In genomic region chr9:137077758-137078693, GRCh38 we compare ENCODE assay signal across 6 cellular contexts. TPM values are rescaled to one million over a fixed set of nuclear protein-coding genes. Genes with fewer than 3 reads are reported as not detected.
DNase-seq lines count a peak whose midpoint lies in the region; ATAC-seq, FAIRE-seq and TF ChIP-seq lines count a peak whose summit lies in the region.

No MANE protein-coding gene starts in this region.

- peaks cover 24% of the 10 kb centered on the region for H3F3A ChIP-seq in PC-9 (ENCODE audit: insufficient read depth, low read depth)

- H3K9me3 ChIP-seq in PC-9 (ENCODE audit: insufficient read depth, low read depth) (no peaks in the 10 kb centered on the region), endocrine pancreas (ENCODE audit: control insufficient read depth, low read length) (no peaks in the 10 kb centered on the region), skeletal muscle satellite cell (replicated peaks; ENCODE audit: low read length) (no peaks in the 10 kb centered on the region)

- H2AFZ ChIP-seq in PC-9, result peak overlapping the region; percentile 79; the same call in 1 of the 2 replicates

- H3K4me1 ChIP-seq in PC-9 (replicated peaks; ENCODE audit: insufficient read depth), result peaks cover 3% of the 10 kb centered on the region
- no peaks in the 10 kb centered on the region for H3K4me1 ChIP-seq in endocrine pancreas (ENCODE audit: control insufficient read depth, insufficient read depth, low read length)
- peaks cover 20% of the 10 kb centered on the region for H3K4me1 ChIP-seq in skeletal muscle satellite cell (ENCODE audit: control insufficient read depth, insufficient read depth, low read length)

- CTCF ChIA-PET in PC-9 (lab: Charles Lee), result interaction anchor here (0.6 kb wide), 2 partner anchors 10 to 48 kb away, joined by 3 to 7 read pairs; no protein-coding TSS in a partner anchor

- POLR2A ChIA-PET in PC-9 (lab: Charles Lee; ENCODE audit: unreplicated experiment), result no interaction called here

- TF ChIP-seq CTCF in PC-9 (conservative IDR thresholded peaks at IDR 0.05), result no peak

- no peak for DNase-seq in GM19239 (ENCODE audit: insufficient read length, low spot score)
- DNase-seq in PC-9, result peak in 1 of 2 experiments; percentile 29
- no peak for DNase-seq in HPDE6-E6E7 (ENCODE audit: extremely low spot score)

- H3K36me3 ChIP-seq in PC-9 (ENCODE audit: low read depth) (no peaks in the 10 kb centered on the region), endocrine pancreas (ENCODE audit: control insufficient read depth, insufficient read depth, low read length) (no peaks in the 10 kb centered on the region), skeletal muscle satellite cell (ENCODE audit: insufficient read depth, low read length) (peaks cover 37% of the 10 kb centered on the region)

- H3K9me2 ChIP-seq in PC-9 (ENCODE audit: insufficient read depth), result no peaks in the 10 kb centered on the region

- no peaks in the 10 kb centered on the region for H3K79me2 ChIP-seq in PC-9 (ENCODE audit: low read depth)

- intact Hi-C loops in PC-9 (cut with micrococcal nuclease; ENCODE audit: unreplicated experiment), result no loop called here

- no peaks in the 10 kb centered on the region for H4K20me1 ChIP-seq in PC-9 (ENCODE audit: insufficient read depth)

- peak overlapping the region; percentile 86 for H3K4me2 ChIP-seq in PC-9
- H3K4me2 ChIP-seq in skeletal muscle satellite cell (ENCODE audit: low read length), result peak overlapping the region; percentile 91

- H3K27me3 ChIP-seq in PC-9 (ENCODE audit: insufficient read depth, low read depth) (no peaks in the 10 kb centered on the region), endocrine pancreas (ENCODE audit: control insufficient read depth, insufficient read depth, low read length) (no peaks in the 10 kb centered on the region), skeletal muscle satellite cell (ENCODE audit: control insufficient read depth, insufficient read depth, low read length) (no peaks in the 10 kb centered on the region)

- no peak for ATAC-seq in GM21528 (IDR thresholded peaks at IDR 0.05; ENCODE audit: low FRiP score, unreplicated experiment)

- peak; percentile 8 for FAIRE-seq in GM19239 (lab: Jason Lieb, UNC)

- H3K27ac ChIP-seq in PC-9, result no peak overlapping the region

- H3K9ac ChIP-seq in endocrine pancreas (ENCODE audit: control insufficient read depth, insufficient read depth, low read length) (peak overlapping the region; percentile 69), skeletal muscle satellite cell (ENCODE audit: low read depth, low read length) (peak overlapping the region; percentile 84)

- TSS peak; percentile 25 for BruUV-seq in PC-9 (replicated peaks; lab: Mats Ljungman, UMichigan)

- peak overlapping the region; percentile 66 for H3K4me3 ChIP-seq in PC-9
- H3K4me3 ChIP-seq in endocrine pancreas (ENCODE audit: control insufficient read depth, insufficient read depth, low read length), result no peak overlapping the region
- peak overlapping the region; percentile 91 for H3K4me3 ChIP-seq in skeletal muscle satellite cell (ENCODE audit: low read length)

RNA-seq across cellular contexts. Expression of gene UAP1L1, which starts 0.7 kb away (rescaled TPM):
- 9.9 and 14.7 TPM in 2 replicates for total RNA-seq in PC-9 (2021)
- total RNA-seq in skeletal muscle satellite cell (2012; rRNA removed), result 13.2 and 13.5 TPM in 2 replicates

RNA-seq across cellular contexts. Expression of gene SAPCD2, which starts 7.7 kb away (rescaled TPM):
- total RNA-seq in PC-9 (2021), result 46.9 and 50.3 TPM in 2 replicates
- total RNA-seq in skeletal muscle satellite cell (2012; rRNA removed), result 2.8 and 5.5 TPM in 2 replicates

RNA-seq across cellular contexts. Expression of gene MAN1B1, which starts 8.8 kb away (rescaled TPM):
- 79.3 and 107 TPM in 2 replicates for total RNA-seq in PC-9 (2021)
- total RNA-seq in skeletal muscle satellite cell (2012; rRNA removed), result 48.1 and 54.8 TPM in 2 replicates

RNA-seq across cellular contexts. Expression of gene ENTPD2, which starts 24.2 kb away (rescaled TPM):
- total RNA-seq in PC-9 (2021), result 9.0 and 14.1 TPM in 2 replicates
- not detected in 2 replicates for total RNA-seq in skeletal muscle satellite cell (2012; rRNA removed)

RNA-seq across cellular contexts. Expression of gene NPDC1, which starts 32.0 kb away (rescaled TPM):
- total RNA-seq in PC-9 (2021), result 89.8 and 137 TPM in 2 replicates
- 22.1 and 22.5 TPM in 2 replicates for total RNA-seq in skeletal muscle satellite cell (2012; rRNA removed)
